1 cellular context compared by ENCODE assay signal in genomic region chr1:9181176-9181906, GRCh38.
TF ChIP-seq lines count a peak whose summit lies in the region.

No MANE protein-coding gene starts in this region.

TF ChIP-seq in HEK293, 187 proteins besides CTCF, POLR2A, EP300 and RAD21 (continued from another document):
- TF ChIP-seq, protein P1, sequence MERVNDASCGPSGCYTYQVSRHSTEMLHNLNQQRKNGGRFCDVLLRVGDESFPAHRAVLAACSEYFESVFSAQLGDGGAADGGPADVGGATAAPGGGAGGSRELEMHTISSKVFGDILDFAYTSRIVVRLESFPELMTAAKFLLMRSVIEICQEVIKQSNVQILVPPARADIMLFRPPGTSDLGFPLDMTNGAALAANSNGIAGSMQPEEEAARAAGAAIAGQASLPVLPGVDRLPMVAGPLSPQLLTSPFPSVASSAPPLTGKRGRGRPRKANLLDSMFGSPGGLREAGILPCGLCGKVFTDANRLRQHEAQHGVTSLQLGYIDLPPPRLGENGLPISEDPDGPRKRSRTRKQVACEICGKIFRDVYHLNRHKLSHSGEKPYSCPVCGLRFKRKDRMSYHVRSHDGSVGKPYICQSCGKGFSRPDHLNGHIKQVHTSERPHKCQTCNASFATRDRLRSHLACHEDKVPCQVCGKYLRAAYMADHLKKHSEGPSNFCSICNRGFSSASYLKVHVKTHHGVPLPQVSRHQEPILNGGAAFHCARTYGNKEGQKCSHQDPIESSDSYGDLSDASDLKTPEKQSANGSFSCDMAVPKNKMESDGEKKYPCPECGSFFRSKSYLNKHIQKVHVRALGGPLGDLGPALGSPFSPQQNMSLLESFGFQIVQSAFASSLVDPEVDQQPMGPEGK (tag by site-specific recombination; IDR thresholded peaks at IDR 0.05): peak; percentile 38; the same call in 1 of the 2 replicates
- TF ChIP-seq PRDM10 (tag by site-specific recombination; IDR thresholded peaks at IDR 0.05) (peak; percentile 27; the same call in 1 of the 2 replicates), SP7 (tag by site-specific recombination; IDR thresholded peaks at IDR 0.05) (peak; percentile 14; the same call in 1 of the 2 replicates), ZNF366 (tag by site-specific recombination; conservative IDR thresholded peaks at IDR 0.05) (peak; percentile 82), ZNF324 (tag by site-specific recombination; IDR thresholded peaks at IDR 0.05) (0 out of 2 replicates have a peak, but pooled peaks have one; percentile 41), SCRT2 (tag by site-specific recombination; IDR thresholded peaks at IDR 0.05) (peak; percentile 93), GLIS2 (tag by site-specific recombination; IDR thresholded peaks at IDR 0.05) (0 out of 2 replicates have a peak, but pooled peaks have one; percentile 10), ZNF514 (tag by site-specific recombination; IDR thresholded peaks at IDR 0.05) (no peak), ZNF658 (tag by site-specific recombination; IDR thresholded peaks at IDR 0.05) (no peak), KLF7 (tag by site-specific recombination; IDR thresholded peaks at IDR 0.05; ENCODE audit: borderline replicate concordance) (no peak), ZSCAN30 (tag by site-specific recombination; IDR thresholded peaks at IDR 0.05) (no peak)
